In genomic region chr21:40186036-40186435, GRCh38 we compare ENCODE assay signal across 30 cellular contexts.
DNase-seq lines count a peak whose midpoint lies in the region; ATAC-seq and TF ChIP-seq lines count a peak whose summit lies in the region.
"Had no signal": no experiment of that assay in that cellular context is flagged by ENCODE, and none has a peak within 500 bp of the region (broad histone marks: within the 10 kb centered on the region; RNA-seq: fewer than 3 reads in every experiment).

No MANE protein-coding gene starts in this region.

- TF ChIP-seq CTCF in AG04449 (IDR thresholded peaks at IDR 0.05; ENCODE audit: insufficient read depth, low read length, missing control alignments), result no peak
- TF ChIP-seq CTCF in right lobe of liver (IDR thresholded peaks at IDR 0.05), result no peak

- DNase-seq in AG04449 (ENCODE audit: low read depth, low spot score), result peak; percentile 9
- peak; percentile 39 for DNase-seq in Daoy (ENCODE audit: low read depth)
- peak; percentile 6 for DNase-seq in astrocyte of the hippocampus (ENCODE audit: low read depth, low spot score)
- DNase-seq in right lobe of liver, result no peak
- no peak for DNase-seq in OCI-M1 (lab: John Stamatoyannopoulos, UW)
- no peak for DNase-seq in MV-4-11 (lab: John Stamatoyannopoulos, UW)
- no peak for DNase-seq in HCEC 1CT
- DNase-seq: activated CD4-positive, alpha-beta T cell treated with anti-CD3 and anti-CD28 coated beads, Interleukin-2, amount 50 U/mL, for 48 hours; activated naive CD4-positive, alpha-beta T cell; activated T-cell treated with anti-CD3 and anti-CD28 coated beads, Interleukin-2, amount 50 U/mL, for 72 hours; Caco-2; DMS79 treated with DMSO at 0.1 percent for 48 hours; effector CD8-positive, alpha-beta T cell; hippocampal formation; left cardiac atrium; NCI-H1105; NCI-H187 treated with DMSO at 0.1 percent for 48 hours; NCI-H2171 treated with DMSO at 0.1 percent for 48 hours; NCI-H524 treated with DMSO at 0.1 percent for 48 hours; PC-9; stimulated activated naive CD8-positive, alpha-beta T cell treated with anti-CD3 and anti-CD28 coated beads, Interleukin-15, Interleukin-2, amounts not matched to agents 100 U/mL and 50 U/mL, for 24 hours; T-helper 17 cell had no signal

- CTCF ChIA-PET in AG04449 (lab: Yijun Ruan, JAX), result no interaction called here

- H3K36me3 ChIP-seq in right lobe of liver, result no peaks in the 10 kb centered on the region
- H3K36me3 ChIP-seq: thoracic aorta had no signal

- no peak overlapping the region for H3K4me3 ChIP-seq in AG04449 (ENCODE audit: low read depth, low read length)
- H3K4me3 ChIP-seq in right lobe of liver, result no peak overlapping the region
- H3K4me3 ChIP-seq: A549, K562, PC-9, skin epidermis, thoracic aorta had no signal

- POLR2A ChIA-PET in AG04449 (lab: Yijun Ruan, JAX), result no interaction called here

- TF ChIP-seq POLR2A in right lobe of liver (IDR thresholded peaks at IDR 0.05), result no peak

- intact Hi-C loops in right lobe of liver (cut with DNase I), result no loop called here

- no peaks in the 10 kb centered on the region for H3K4me1 ChIP-seq in right lobe of liver
- H3K4me1 ChIP-seq: A549, Caco-2 had no signal

- 16% methylated on average over 6 of the region's 6 CpGs for WGBS in right lobe of liver (ENCODE audit: insufficient coverage, low coverage, low lambda C conversion rate, missing lambda C conversion rate)

- peak; percentile 57 to 80 (median 59) for ATAC-seq in right lobe of liver
- no peak for ATAC-seq in HG03039 (IDR thresholded peaks at IDR 0.05; ENCODE audit: unreplicated experiment)
- ATAC-seq: A549; activated T-cell treated with anti-CD3 and anti-CD28 coated beads, Interleukin-2, amount 50 U/mL, for 72 hours; K562; left cardiac atrium; Right ventricle myocardium inferior; SK-N-SH treated with all-trans-retinoic acid at 6 μM for 48 hours; stimulated activated naive CD8-positive, alpha-beta T cell treated with anti-CD3 and anti-CD28 coated beads, Interleukin-15, Interleukin-2, amounts not matched to agents 100 U/mL and 50 U/mL, for 24 hours; T-helper 17 cell had no signal

- H3K27me3 ChIP-seq in right lobe of liver, result no peaks in the 10 kb centered on the region

- H3K9me3 ChIP-seq in right lobe of liver, result no peaks in the 10 kb centered on the region
- H3K9me3 ChIP-seq: A549, Caco-2, thoracic aorta had no signal

- no peak overlapping the region for H3K27ac ChIP-seq in right lobe of liver
- H3K27ac ChIP-seq: A549, C4-2B, PC-9, skin epidermis, thoracic aorta had no signal

Comparison
In these comparisons a context has a peak if more than half of its experiments do, and no peak if none do; other contexts are left out.
1. DNase-seq: peak in AG04449 (single experiment), Daoy (single experiment) and astrocyte of the hippocampus (single experiment); none in right lobe of liver (0 of 3), OCI-M1 (single experiment), MV-4-11 (single experiment) and HCEC 1CT (single experiment).